ENCODE assay signal across 8 cellular contexts in the genomic region with DNA sequence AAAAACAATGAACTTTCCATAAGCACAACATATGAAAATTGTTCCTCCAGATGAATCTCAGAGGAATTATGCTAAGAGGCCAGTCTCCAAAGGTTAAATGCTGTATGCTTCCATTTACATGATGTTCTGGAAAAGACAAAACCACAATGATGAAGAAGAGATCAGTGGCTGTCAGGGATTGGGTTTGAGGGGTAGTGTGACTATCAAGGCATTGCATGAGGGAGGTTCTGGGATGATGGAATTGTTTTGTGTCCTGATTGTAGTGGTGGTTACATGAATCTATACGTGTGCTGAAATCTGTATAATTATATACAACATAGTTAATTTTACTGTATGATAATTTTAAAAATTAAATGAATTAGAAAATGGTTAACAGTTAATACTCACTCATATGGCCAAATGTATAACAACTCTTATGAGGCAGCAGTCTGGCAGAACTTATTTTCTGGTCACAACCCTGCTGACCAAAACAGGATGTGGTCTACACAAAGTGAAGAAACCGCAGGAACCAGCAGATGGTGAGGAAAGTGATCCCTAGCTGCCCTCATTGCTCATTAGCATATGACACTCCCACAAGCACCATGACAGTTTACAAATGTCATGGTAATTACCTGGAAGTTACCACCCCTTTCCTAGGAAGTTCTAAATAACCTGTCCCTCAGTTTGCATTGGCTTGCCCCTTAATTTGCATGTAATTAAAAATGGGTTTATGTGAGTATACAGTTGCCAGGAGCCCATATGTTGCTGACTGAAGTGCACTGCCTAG. TPM values are rescaled to one million over a fixed set of nuclear protein-coding genes. Genes with fewer than 3 reads are reported as not detected.
DNase-seq lines count a peak whose midpoint lies in the region; ATAC-seq and TF ChIP-seq lines count a peak whose summit lies in the region.

No MANE protein-coding gene starts in this region.

- H4K20me1 ChIP-seq in DOHH2 (ENCODE audit: control insufficient read depth, insufficient read depth, low read depth, low read length) = no peaks in the 10 kb centered on the region

- peak overlapping the region; percentile 62 for H3K4me2 ChIP-seq in DOHH2 (ENCODE audit: low read length)

- peak; percentile 87 for ATAC-seq in GM19452 (IDR thresholded peaks at IDR 0.05; ENCODE audit: unreplicated experiment)
- peak; percentile 92 for ATAC-seq in HG03460 (IDR thresholded peaks at IDR 0.05; ENCODE audit: unreplicated experiment)

- H3K4me3 ChIP-seq in DOHH2 (ENCODE audit: low read length) (peak overlapping the region; percentile 56), SJCRH30 (no peak overlapping the region)

- H3F3A ChIP-seq in DOHH2 (ENCODE audit: control insufficient read depth, insufficient read depth) = peaks cover 11% of the 10 kb centered on the region

- DNase-seq in SJCRH30 (peak; percentile 87 to 95), amniotic epithelial cell (ENCODE audit: low read depth) (peak; percentile 96), mucosa of gallbladder (ENCODE audit: low spot score) (peak; percentile 49), NCI-H2227 treated with DMSO at 0.1 percent for 48 hours (lab: John Stamatoyannopoulos, UW) (no peak), NCI-H1436 (lab: John Stamatoyannopoulos, UW) (no peak)

- 0 out of 2 replicates have a peak, but pooled peaks cover 5% of the 10 kb centered on the region for H3K36me3 ChIP-seq in DOHH2 (ENCODE audit: control insufficient read depth, low read length)
- no peaks in the 10 kb centered on the region for H3K36me3 ChIP-seq in SJCRH30

- H3K27me3 ChIP-seq in DOHH2 (ENCODE audit: control insufficient read depth, low read length) (no peaks in the 10 kb centered on the region), SJCRH30 (no peaks in the 10 kb centered on the region)

- no peaks in the 10 kb centered on the region for H3K9me2 ChIP-seq in DOHH2 (replicated peaks; ENCODE audit: control insufficient read depth, low read length)

- H3K9me3 ChIP-seq in DOHH2 (ENCODE audit: control insufficient read depth, insufficient read depth, low read length) = peaks cover 9% of the 10 kb centered on the region
- H3K9me3 ChIP-seq in SJCRH30 (replicated peaks) = no peaks in the 10 kb centered on the region

- no peaks in the 10 kb centered on the region for H3K79me2 ChIP-seq in DOHH2 (ENCODE audit: control insufficient read depth, low read length)

- peak overlapping the region; percentile 67 for H3K27ac ChIP-seq in DOHH2 (ENCODE audit: low read depth, low read length)
- peak overlapping the region; percentile 66 for H3K27ac ChIP-seq in SJCRH30

- H3K4me1 ChIP-seq in DOHH2 (ENCODE audit: control insufficient read depth, low read length) (peaks cover 85% of the 10 kb centered on the region), SJCRH30 (peaks cover 11% of the 10 kb centered on the region)

- TF ChIP-seq CTCF in DOHH2 (IDR thresholded peaks at IDR 0.05; ENCODE audit: low read depth, low read length, poor library complexity, severe bottlenecking) = no peak

RNA-seq across cellular contexts. Expression of gene NSFL1C, which starts 31.9 kb away (rescaled TPM):
- 46.2 and 47.8 TPM in 2 replicates for total RNA-seq in SJCRH30 (2014; rRNA removed; shearing (Covaris generic))
- 77.5 TPM for total RNA-seq in mucosa of gallbladder

RNA-seq across cellular contexts. Expression of gene FKBP1A, which starts 41.9 kb away (rescaled TPM):
- 112 and 127 TPM in 2 replicates for total RNA-seq in SJCRH30 (2014; rRNA removed; shearing (Covaris generic))
- 177 TPM for total RNA-seq in mucosa of gallbladder

RNA-seq across cellular contexts. Expression of gene SIRPB2, which starts 56.5 kb away (rescaled TPM):
- total RNA-seq in SJCRH30 (2014; rRNA removed; shearing (Covaris generic)) = not detected in 2 replicates
- total RNA-seq in mucosa of gallbladder = 3.7 TPM

Comparison
In these comparisons a context has a peak if more than half of its experiments do, and no peak if none do; other contexts are left out.
1. DNase-seq: peak in SJCRH30 (2 of 2), amniotic epithelial cell (single experiment) and mucosa of gallbladder (single experiment); none in NCI-H2227 treated with DMSO at 0.1 percent for 48 hours (single experiment) and NCI-H1436 (single experiment).